Comparison of ENCODE assay signal across 8 cellular contexts in the genomic region with DNA sequence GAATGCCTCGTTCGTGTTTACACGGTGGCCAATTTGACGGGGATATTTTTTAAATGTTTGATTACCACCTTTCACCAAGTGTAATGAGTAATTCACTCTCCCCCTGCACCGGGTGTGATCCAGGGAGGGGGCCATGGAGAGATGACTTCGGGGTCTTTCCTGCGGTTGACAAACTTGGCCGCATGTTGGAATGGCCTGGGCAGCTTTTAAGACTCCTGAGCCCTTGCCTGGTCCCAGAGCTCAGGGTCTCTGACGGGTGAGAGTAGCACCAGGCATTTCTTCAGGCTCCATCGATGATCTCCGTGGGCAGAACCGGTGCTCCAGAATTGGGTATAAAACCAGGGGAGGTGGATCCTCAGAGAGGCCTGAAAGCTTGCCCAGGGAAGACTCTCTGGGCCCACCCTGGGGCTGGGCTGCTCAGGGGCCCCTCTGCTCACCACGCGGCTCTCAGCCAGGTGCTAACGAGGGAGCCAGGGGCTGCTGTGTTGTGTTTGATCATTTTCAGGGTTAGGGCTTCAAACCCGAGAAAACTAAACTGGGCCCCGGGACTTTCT. TPM values are rescaled to one million over a fixed set of nuclear protein-coding genes. Genes with fewer than 3 reads are reported as not detected.
DNase-seq lines count a peak whose midpoint lies in the region; ATAC-seq and TF ChIP-seq lines count a peak whose summit lies in the region.

No MANE protein-coding gene starts in this region.

- peaks cover 0 to 32% (median 12%) of the 10 kb centered on the region in 3 donors for H3K4me1 ChIP-seq in gastroesophageal sphincter

- no peak for TF ChIP-seq CTCF in gastroesophageal sphincter (IDR thresholded peaks at IDR 0.05)

- intact Hi-C loops in sciatic nerve (cut with DNase I) = no loop called here

- H3K27me3 Mint-ChIP-seq in activated CD8-positive, alpha-beta memory T cell treated with anti-CD3 and anti-CD28 coated beads, Interleukin-2, amount 10 ng/mL, durations not matched to agents 7 days and 5 days = peaks cover 2% of the 10 kb centered on the region

- peak overlapping the region; percentile 94 for H3K4me3 Mint-ChIP-seq in activated CD8-positive, alpha-beta memory T cell treated with anti-CD3 and anti-CD28 coated beads, Interleukin-2, amount 10 ng/mL, durations not matched to agents 7 days and 5 days

- WGBS in gastroesophageal sphincter (ENCODE audit: low coverage in 1 of 2), 2 donors = 0 to 22% methylated on average over 3 to 6 of the region's 17 CpGs

- H3K36me3 ChIP-seq in gastroesophageal sphincter = peaks cover 0 to 33% of the 10 kb centered on the region in 2 donors

- peak; percentile 21 for ATAC-seq in GM19035 (IDR thresholded peaks at IDR 0.05; ENCODE audit: unreplicated experiment)
- ATAC-seq in HG03139 (IDR thresholded peaks at IDR 0.05; ENCODE audit: unreplicated experiment) = peak; percentile 9
- ATAC-seq in activated CD8-positive, alpha-beta memory T cell treated with anti-CD3 and anti-CD28 coated beads, Interleukin-2, amount 10 ng/mL, durations not matched to agents 7 days and 5 days = peak; percentile 10
- no peak for ATAC-seq in gastroesophageal sphincter
- ATAC-seq in sciatic nerve = peak; percentile 3

- DNase-seq in activated CD8-positive, alpha-beta memory T cell treated with anti-CD3 and anti-CD28 coated beads, Interleukin-2, amount 10 ng/mL, durations not matched to agents 7 days and 5 days = no peak
- DNase-seq in sciatic nerve (ENCODE audit: low spot score) = no peak
- DNase-seq in activated gamma-delta T cell (lab: John Stamatoyannopoulos, UW) = no peak
- DNase-seq in NK-92 treated with Interleukin-12 subunit alpha and Interleukin-12 subunit beta, amount 100 ng/mL, for 24 hours (lab: John Stamatoyannopoulos, UW) = no peak
- no peak for DNase-seq in GM19240 (ENCODE audit: insufficient read length, low spot score)

- peak overlapping the region; percentile 93 for H3K27ac Mint-ChIP-seq in activated CD8-positive, alpha-beta memory T cell treated with anti-CD3 and anti-CD28 coated beads, Interleukin-2, amount 10 ng/mL, durations not matched to agents 7 days and 5 days

- H3K4me1 Mint-ChIP-seq in activated CD8-positive, alpha-beta memory T cell treated with anti-CD3 and anti-CD28 coated beads, Interleukin-2, amount 10 ng/mL, durations not matched to agents 7 days and 5 days = peaks cover 52% of the 10 kb centered on the region

- TF ChIP-seq EP300 in gastroesophageal sphincter (IDR thresholded peaks at IDR 0.05) = no peak

- TF ChIP-seq POLR2A in gastroesophageal sphincter (IDR thresholded peaks at IDR 0.05) = no peak

- H3K9me3 Mint-ChIP-seq in activated CD8-positive, alpha-beta memory T cell treated with anti-CD3 and anti-CD28 coated beads, Interleukin-2, amount 10 ng/mL, durations not matched to agents 7 days and 5 days (ENCODE audit: low read depth) = no peaks in the 10 kb centered on the region

- peak overlapping the region; percentile 77 to 96 for H3K4me3 ChIP-seq in gastroesophageal sphincter

- CTCF ChIA-PET in activated CD8-positive, alpha-beta memory T cell treated with anti-CD3 and anti-CD28 coated beads, Interleukin-2, amount 10 ng/mL, durations not matched to agents 7 days and 5 days (lab: Charles Lee) = interaction anchor here (0.6 to 3.3 kb wide), 21 partner anchors 9 to 429 kb away, joined by 3 to 21 read pairs (median 6); partner anchors contain the start of genes ZNF398, ZNF425 and ZNF783

- H3K27ac ChIP-seq in gastroesophageal sphincter = peak overlapping the region; percentile 80 to 97 (median 88)

- no peaks in the 10 kb centered on the region for H3K27me3 ChIP-seq in gastroesophageal sphincter

- no peaks in the 10 kb centered on the region for H3K9me3 ChIP-seq in gastroesophageal sphincter

- H3K36me3 Mint-ChIP-seq in activated CD8-positive, alpha-beta memory T cell treated with anti-CD3 and anti-CD28 coated beads, Interleukin-2, amount 10 ng/mL, durations not matched to agents 7 days and 5 days = peaks cover 41% of the 10 kb centered on the region

RNA-seq across cellular contexts. Expression of gene ZNF282, which starts 0.9 kb away (rescaled TPM):
- total RNA-seq in activated CD8-positive, alpha-beta memory T cell treated with anti-CD3 and anti-CD28 coated beads, Interleukin-2, amount 10 ng/mL, durations not matched to agents 7 days and 5 days = 10 to 100 TPM; 42.0 to 49.7 TPM
- total RNA-seq in gastroesophageal sphincter (10 to 100 TPM; 15.9 to 26.3 (median 18.7) TPM), sciatic nerve (27.2 TPM)

RNA-seq across cellular contexts. Expression of gene ZNF212, which starts 43.2 kb away (rescaled TPM):
- 10 to 100 TPM; 12.8 to 14.2 TPM for total RNA-seq in activated CD8-positive, alpha-beta memory T cell treated with anti-CD3 and anti-CD28 coated beads, Interleukin-2, amount 10 ng/mL, durations not matched to agents 7 days and 5 days
- total RNA-seq in gastroesophageal sphincter (10 to 100 TPM in 2 of 4 donors, 1 to 10 TPM in 2; 4.3 to 11.1 (median 9.4) TPM), sciatic nerve (13.2 TPM)

RNA-seq across cellular contexts. Expression of gene ZNF398, which starts 49.0 kb away (rescaled TPM):
- total RNA-seq in activated CD8-positive, alpha-beta memory T cell treated with anti-CD3 and anti-CD28 coated beads, Interleukin-2, amount 10 ng/mL, durations not matched to agents 7 days and 5 days = 10 to 100 TPM; 12.1 to 13.2 TPM
- total RNA-seq in gastroesophageal sphincter (10 to 100 TPM; 16.8 to 24.4 (median 20.8) TPM), sciatic nerve (17.3 TPM)
